Comparison of ENCODE assay signal across 12 cellular contexts in genomic region chr2:191693778-191694177, GRCh38.
DNase-seq lines count a peak whose midpoint lies in the region; ATAC-seq lines count a peak whose summit lies in the region.
"Had no signal": no experiment of that assay in that cellular context is flagged by ENCODE, and none has a peak within 500 bp of the region (broad histone marks: within the 10 kb centered on the region; RNA-seq: fewer than 3 reads in every experiment).

No MANE protein-coding gene starts in this region.

- H3K4me1 Mint-ChIP-seq in activated naive CD4-positive, alpha-beta T cell treated with anti-CD3 and anti-CD28 coated beads, Interleukin-2, amount 50 U/mL, for 24 hours, result peaks cover 31% of the 10 kb centered on the region
- peaks cover 10% of the 10 kb centered on the region for H3K4me1 Mint-ChIP-seq in activated naive CD4-positive, alpha-beta T cell treated with anti-CD3 and anti-CD28 coated beads, Interleukin-2, amount 10 ng/mL, durations not matched to agents 7 days and 5 days

- CTCF ChIA-PET in activated naive CD4-positive, alpha-beta T cell treated with anti-CD3 and anti-CD28 coated beads, Interleukin-2, amount 10 ng/mL, durations not matched to agents 7 days and 5 days (lab: Charles Lee), result interaction anchor here (3.1 kb wide), 1 partner anchor 125 kb away, joined by 20 read pairs; no protein-coding TSS in a partner anchor

- no peaks in the 10 kb centered on the region for H3K27me3 Mint-ChIP-seq in activated naive CD4-positive, alpha-beta T cell treated with anti-CD3 and anti-CD28 coated beads, Interleukin-2, amount 50 U/mL, for 24 hours
- no peaks in the 10 kb centered on the region for H3K27me3 Mint-ChIP-seq in activated naive CD4-positive, alpha-beta T cell treated with anti-CD3 and anti-CD28 coated beads, Interleukin-2, amount 10 ng/mL, durations not matched to agents 7 days and 5 days

- H3K27ac Mint-ChIP-seq in activated naive CD4-positive, alpha-beta T cell treated with anti-CD3 and anti-CD28 coated beads, Interleukin-2, amount 50 U/mL, for 24 hours, result peak overlapping the region; percentile 4
- no peak overlapping the region for H3K27ac Mint-ChIP-seq in activated naive CD4-positive, alpha-beta T cell treated with anti-CD3 and anti-CD28 coated beads, Interleukin-2, amount 10 ng/mL, durations not matched to agents 7 days and 5 days

- ATAC-seq in HG02642 (IDR thresholded peaks at IDR 0.05; ENCODE audit: poor library complexity, unreplicated experiment), result peak; percentile 69
- ATAC-seq in HG03565 (IDR thresholded peaks at IDR 0.05; ENCODE audit: unreplicated experiment), result peak; percentile 37
- peak; percentile 44 for ATAC-seq in stimulated activated naive CD8-positive, alpha-beta T cell treated with anti-CD3 and anti-CD28 coated beads, Interleukin-15, Interleukin-2, amounts not matched to agents 100 U/mL and 50 U/mL, for 24 hours

- DNase-seq in activated naive CD4-positive, alpha-beta T cell treated with anti-CD3 and anti-CD28 coated beads, Interleukin-2, amount 10 ng/mL, durations not matched to agents 7 days and 5 days, result no peak
- DNase-seq in stimulated activated naive CD8-positive, alpha-beta T cell treated with anti-CD3 and anti-CD28 coated beads, Interleukin-15, Interleukin-2, amounts not matched to agents 100 U/mL and 50 U/mL, for 24 hours, result no peak
- DNase-seq in NAMALWA (ENCODE audit: low spot score) (no peak), 8988T (no peak), GM03348 (ENCODE audit: low spot score) (no peak)
- DNase-seq: left colon, NCI-H1436 treated with DMSO at 0.1 percent for 48 hours, occipital lobe, WERI-Rb-1 had no signal

- H3K4me3 Mint-ChIP-seq in activated naive CD4-positive, alpha-beta T cell treated with anti-CD3 and anti-CD28 coated beads, Interleukin-2, amount 50 U/mL, for 24 hours, result no peak overlapping the region
- H3K4me3 Mint-ChIP-seq in activated naive CD4-positive, alpha-beta T cell treated with anti-CD3 and anti-CD28 coated beads, Interleukin-2, amount 10 ng/mL, durations not matched to agents 7 days and 5 days, result no peak overlapping the region

- H3K36me3 Mint-ChIP-seq in activated naive CD4-positive, alpha-beta T cell treated with anti-CD3 and anti-CD28 coated beads, Interleukin-2, amount 50 U/mL, for 24 hours, result peaks cover 10% of the 10 kb centered on the region
- H3K36me3 Mint-ChIP-seq in activated naive CD4-positive, alpha-beta T cell treated with anti-CD3 and anti-CD28 coated beads, Interleukin-2, amount 10 ng/mL, durations not matched to agents 7 days and 5 days, result peaks cover 18% of the 10 kb centered on the region

- H3K9me3 Mint-ChIP-seq in activated naive CD4-positive, alpha-beta T cell treated with anti-CD3 and anti-CD28 coated beads, Interleukin-2, amount 50 U/mL, for 24 hours, result no peaks in the 10 kb centered on the region
- no peaks in the 10 kb centered on the region for H3K9me3 Mint-ChIP-seq in activated naive CD4-positive, alpha-beta T cell treated with anti-CD3 and anti-CD28 coated beads, Interleukin-2, amount 10 ng/mL, durations not matched to agents 7 days and 5 days
